ENCODE assay signal across 8 cellular contexts in genomic region chr14:68816183-68816942, GRCh38. TPM values are rescaled to one million over a fixed set of nuclear protein-coding genes. Genes with fewer than 3 reads are reported as not detected.
DNase-seq lines count a peak whose midpoint lies in the region; ATAC-seq and TF ChIP-seq lines count a peak whose summit lies in the region.

No MANE protein-coding gene starts in this region.

- no peaks in the 10 kb centered on the region for H3K36me3 Mint-ChIP-seq in GM23338 (ENCODE audit: low read depth)

- H2AFZ ChIP-seq in GM23338 (peak overlapping the region; percentile 52; the same call in 1 of the 2 replicates), neuron (ENCODE audit: low read depth, low read length) (peak overlapping the region; percentile 16)

- peaks cover 6% of the 10 kb centered on the region; the same call in 1 of the 2 replicates for H3K9me2 ChIP-seq in GM23338 (ENCODE audit: insufficient read depth)

- H3K79me2 ChIP-seq in GM23338 (replicated peaks; ENCODE audit: insufficient read depth): peaks cover 10% of the 10 kb centered on the region; the same call in 1 of the 2 replicates

- H3F3A ChIP-seq in GM23338 (replicated peaks; ENCODE audit: low read depth): 0 out of 2 replicates have a peak, but pooled peaks cover 14% of the 10 kb centered on the region

- H3K4me3 Mint-ChIP-seq in GM23338: peak overlapping the region; percentile 41; the same call in 2 of the 3 replicates

- H3K4me3 ChIP-seq in GM23338: peak overlapping the region; percentile 60
- H3K4me3 ChIP-seq in foreskin fibroblast (ENCODE audit: low read depth in 1 of 2, low read length in 2 of 2): peak overlapping the region; percentile 36 to 40
- H3K4me3 ChIP-seq in neuron (ENCODE audit: low read length): no peak overlapping the region

- DNase-seq in EH (ENCODE audit: low read depth) (peak; percentile 92), GM23338 (ENCODE audit: low spot score) (peak; percentile 93), SHP77 (lab: John Stamatoyannopoulos, UW) (peak; percentile 72 to 85), activated gamma-delta T cell treated with Interleukin-2 at 50 U/mL for 16 hours (peak; percentile 90), foreskin fibroblast (peak; percentile 88 to 96), stromal cell of bone marrow (ENCODE audit: low read depth) (peak; percentile 80)

- H3K27me3 Mint-ChIP-seq in GM23338 (ENCODE audit: insufficient read depth, low read depth, poor library complexity): peaks cover 26% of the 10 kb centered on the region

- ATAC-seq in GM23338: peak; percentile 69

- peaks cover 4% of the 10 kb centered on the region; the same call in 1 of the 2 replicates for H3K27me3 ChIP-seq in GM23338 (ENCODE audit: insufficient read depth)
- H3K27me3 ChIP-seq in neuron (ENCODE audit: insufficient read depth, low read length): no peaks in the 10 kb centered on the region

- H3K4me1 ChIP-seq in GM23338 (ENCODE audit: insufficient read depth) (peaks cover 50% of the 10 kb centered on the region), neuron (ENCODE audit: insufficient read depth, low read length) (peaks cover 21% of the 10 kb centered on the region)

- H4K20me1 ChIP-seq in GM23338 (replicated peaks; ENCODE audit: insufficient read depth): no peaks in the 10 kb centered on the region

- peak overlapping the region; percentile 66; the same call in 1 of the 2 replicates for H3K27ac ChIP-seq in GM23338 (ENCODE audit: low read depth)

- H3K27ac Mint-ChIP-seq in GM23338: 0 out of 2 replicates have a peak overlapping the region, but pooled peaks have one; percentile 19

- H3K4me2 ChIP-seq in GM23338: peak overlapping the region; percentile 82

- TF ChIP-seq CTCF in GM23338 (conservative IDR thresholded peaks at IDR 0.05; ENCODE audit: low read depth in 2 of 2) (peak; percentile 78 to 98), LNCAP (IDR thresholded peaks at IDR 0.05) (peak; percentile 91), foreskin fibroblast (IDR thresholded peaks at IDR 0.05; ENCODE audit: low read depth, low read length) (peak; percentile 79)

- no peaks in the 10 kb centered on the region for H3K9me3 ChIP-seq in neuron (ENCODE audit: low read length)

- H3K36me3 ChIP-seq in GM23338 (ENCODE audit: insufficient read depth): no peaks in the 10 kb centered on the region; the same call in 1 of the 2 replicates
- no peaks in the 10 kb centered on the region for H3K36me3 ChIP-seq in neuron (ENCODE audit: insufficient read depth, low read length)

- peaks cover 61% of the 10 kb centered on the region for H3K4me1 Mint-ChIP-seq in GM23338

- no peaks in the 10 kb centered on the region for H3K9me3 Mint-ChIP-seq in GM23338

TF ChIP-seq in GM23338, 12 proteins besides CTCF, POLR2A, EP300 and RAD21:
- TF ChIP-seq POLR2AphosphoS5 (IDR thresholded peaks at IDR 0.05; ENCODE audit: low read depth): 0 out of 2 replicates have a peak, but pooled peaks have one; percentile 21
- peak; percentile 82 for TF ChIP-seq CREB1 (CRISPR knock-in tag; IDR thresholded peaks at IDR 0.05; ENCODE audit: low read depth)
- TF ChIP-seq ZNF462 (CRISPR knock-in tag; IDR thresholded peaks at IDR 0.05): no peak

RNA-seq across cellular contexts. Expression of gene ZFP36L1, which starts 23.5 kb away (rescaled TPM):
- 108 and 148 TPM in 2 replicates for total RNA-seq in GM23338 (2014; rRNA removed; shearing (Covaris generic))
- 359 and 382 TPM in 2 replicates for polyA plus RNA-seq in GM23338 (2016; fragmentation: Nextera tagmentation; extraction: Ambion mirVana)
